14 cellular contexts compared by ENCODE assay signal in the genomic region with DNA sequence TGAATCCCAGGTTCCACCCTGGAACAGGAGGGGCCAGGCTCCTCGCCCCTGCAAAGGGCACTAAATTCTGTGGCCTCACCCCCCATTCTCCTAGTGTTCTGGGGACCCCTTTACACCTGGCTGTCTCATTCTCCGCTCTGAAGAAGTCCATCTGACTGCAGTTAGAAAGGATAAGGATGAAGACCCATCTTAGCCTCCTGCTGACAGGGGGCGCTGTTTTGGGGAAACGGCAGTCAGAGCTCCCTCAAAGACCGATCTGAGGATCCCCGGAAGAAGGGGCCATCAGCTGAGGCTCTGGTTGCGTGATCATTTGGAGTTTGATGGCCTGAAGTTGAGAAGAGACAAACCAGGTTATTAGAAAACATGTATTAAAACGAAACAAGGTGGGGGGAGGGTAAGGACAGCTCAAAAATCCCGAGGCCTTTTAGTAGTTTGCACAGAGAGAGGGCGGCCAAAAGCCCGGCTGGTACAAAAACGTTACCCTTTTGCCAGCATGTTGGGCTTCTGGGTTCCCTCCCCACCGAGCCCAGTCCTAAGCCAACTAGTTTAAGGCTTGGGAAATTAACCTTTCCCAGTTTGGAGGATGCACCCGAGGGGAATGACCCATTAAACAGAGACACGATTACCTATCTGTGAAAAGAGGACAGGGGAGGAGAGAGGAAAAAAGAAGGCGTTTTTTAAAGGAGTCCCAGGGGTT.
DNase-seq lines count a peak whose midpoint lies in the region; ATAC-seq, FAIRE-seq and TF ChIP-seq lines count a peak whose summit lies in the region.
"Had no signal": no experiment of that assay in that cellular context is flagged by ENCODE, and none has a peak within 500 bp of the region (broad histone marks: within the 10 kb centered on the region; RNA-seq: fewer than 3 reads in every experiment).

No MANE protein-coding gene starts in this region.

- intact Hi-C loops in testis (cut with DNase I; ENCODE audit: low total_unique reads) (no loop called here), aorta (cut with DNase I) (no loop called here)

- H3K56ac ChIP-seq in H1 (replicated peaks; ENCODE audit: insufficient read length, low read depth, low read length): no peak overlapping the region

- peaks cover 14 to 28% (median 18%) of the 10 kb centered on the region in 4 experiments for H3K4me1 ChIP-seq in H1 (replicated peaks in 1 of 4; ENCODE audit: control insufficient read depth in 3 of 4, insufficient read depth in 4 of 4, low read length in 3 of 4)
- H3K4me1 ChIP-seq in testis: no peaks in the 10 kb centered on the region
- H3K4me1 ChIP-seq in aorta (ENCODE audit: control insufficient read depth in 1 of 2, insufficient read depth in 2 of 2, low read length in 2 of 2): no peaks in the 10 kb centered on the region

- no peak overlapping the region for H2BK15ac ChIP-seq in H1 (ENCODE audit: low read length)

- H3K36me3 ChIP-seq in H1 (ENCODE audit: control insufficient read depth in 2 of 4, insufficient read depth in 4 of 4, low read length in 3 of 4) (no peaks in the 10 kb centered on the region), testis (ENCODE audit: low read depth, missing control alignments) (no peaks in the 10 kb centered on the region), aorta (ENCODE audit: control insufficient read depth in 1 of 2, insufficient read depth in 2 of 2, low read length in 1 of 2) (no peaks in the 10 kb centered on the region)

- FAIRE-seq in H1 (lab: Jason Lieb, UNC): no peak

- no peak for TF ChIP-seq POLR2A in H1 (IDR thresholded peaks at IDR 0.05; ENCODE audit: control extremely low read depth in 1 of 2, low read depth in 2 of 2, low read length in 2 of 2)
- TF ChIP-seq POLR2A in testis (IDR thresholded peaks at IDR 0.05): no peak

- 62% methylated on average over 16 of the region's 16 CpGs; no CpG with 5 or more reads in 1 of the 2 experiments for WGBS in H1 (ENCODE audit: extremely low coverage in 1 of 2, insufficient coverage in 1 of 2, insufficient read length in 1 of 2, insufficient replicate concordance in 2 of 2, low coverage in 1 of 2, low lambda C conversion rate in 2 of 2, missing lambda C conversion rate in 1 of 2), 2 experiments
- WGBS in testis, 2 donors: 62 to 66% methylated on average over 16 of the region's 16 CpGs
- WGBS in aorta, 2 donors: 74 to 78% methylated on average over 16 of the region's 16 CpGs

- no peak for TF ChIP-seq EP300 in H1 (IDR thresholded peaks at IDR 0.05; ENCODE audit: borderline replicate concordance in 1 of 2, low read depth in 2 of 2, low read length in 2 of 2)

- ATAC-seq in aorta (ENCODE audit: low FRiP score): no peak
- ATAC-seq in GM21360 (IDR thresholded peaks at IDR 0.05; ENCODE audit: unreplicated experiment): no peak
- ATAC-seq: right cardiac atrium had no signal

- peak overlapping the region; percentile 76 for H3K18ac ChIP-seq in H1 (ENCODE audit: extremely low read depth, low read length)

- TF ChIP-seq CTCF in H1 (IDR thresholded peaks at IDR 0.05; ENCODE audit: control extremely low read depth in 1 of 3, insufficient read depth in 1 of 3, low read depth in 1 of 3, low read length in 3 of 3): peak; percentile 58 to 82 (median 65)
- TF ChIP-seq CTCF in testis (IDR thresholded peaks at IDR 0.05): peak in 2 of 3 experiments; percentile 13 to 24

- H3K27me3 ChIP-seq in H1 (replicated peaks in 1 of 4; ENCODE audit: control insufficient read depth in 3 of 4, extremely low read depth in 1 of 4, insufficient read depth in 3 of 4, low read length in 3 of 4): no peaks in the 10 kb centered on the region
- no peaks in the 10 kb centered on the region for H3K27me3 ChIP-seq in testis
- H3K27me3 ChIP-seq in aorta (ENCODE audit: control insufficient read depth in 1 of 2, insufficient read depth in 2 of 2, low read length in 1 of 2): no peaks in the 10 kb centered on the region

- TF ChIP-seq RAD21 in H1 (IDR thresholded peaks at IDR 0.05 in 1 of 2, conservative IDR thresholded peaks at IDR 0.05 in 1 of 2; ENCODE audit: low read depth in 2 of 2, low read length in 2 of 2): peak; percentile 21 to 63; a peak in 3 of 4 replicates

- H4K20me1 ChIP-seq in H1 (replicated peaks in 1 of 2; ENCODE audit: control insufficient read depth in 1 of 2, insufficient read depth in 2 of 2, low read length in 2 of 2): no peaks in the 10 kb centered on the region

- peak; percentile 23 for DNase-seq in stimulated activated CD4-positive, alpha-beta T cell treated with anti-CD3 and anti-CD28 coated beads, Interleukin-15, amount 100 ng/mL, for 24 hours
- no peak for DNase-seq in stimulated activated CD4-positive, alpha-beta T cell treated with anti-CD3 and anti-CD28 coated beads, Interleukin-12 subunit alpha, Interleukin-12 subunit beta, amount 100 ng/mL, for 4 hours
- DNase-seq in NCI-H1930 (lab: John Stamatoyannopoulos, UW) (peak; percentile 71 to 74), H1 (ENCODE audit: low read depth in 1 of 2, low spot score in 2 of 2) (peak in 1 of 2 experiments; percentile 86), testis (peak; percentile 50), aorta (no peak), NCI-H1417 treated with DMSO at 0.1 percent for 48 hours (lab: John Stamatoyannopoulos, UW) (no peak)
- DNase-seq: activated gamma-delta T cell; CD8-positive, alpha-beta memory T cell; cortex of kidney; NCI-H1105; right cardiac atrium had no signal

- peak overlapping the region; percentile 24 to 50; a peak in 1 of 4 replicates for H3K4me2 ChIP-seq in H1 (ENCODE audit: insufficient read depth in 1 of 2, low read depth in 2 of 2, low read length in 2 of 2)

- 0 out of 2 replicates have a peak overlapping the region, but pooled peaks have one; percentile 12 for H2AFZ ChIP-seq in H1 (ENCODE audit: low read length)

- peak overlapping the region; percentile 41; the same call in 1 of the 2 replicates for H2AK5ac ChIP-seq in H1 (ENCODE audit: low read depth, low read length)

- H3K79me1 ChIP-seq in H1 (ENCODE audit: low read depth, low read length): no peaks in the 10 kb centered on the region

- POLR2A ChIA-PET in H1 (lab: Charles Lee; ENCODE audit: partially characterized antibody): interaction anchor here (0.7 to 1.5 kb wide), 3 partner anchors 12 to 66 kb away, joined by 3 to 4 read pairs (median 3); no protein-coding TSS in a partner anchor

- peak overlapping the region; percentile 75; the same call in 1 of the 2 replicates for H2BK20ac ChIP-seq in H1 (ENCODE audit: low read length)

- no peak overlapping the region for H4K5ac ChIP-seq in H1 (ENCODE audit: insufficient read length, low read depth, low read length)

- H2BK12ac ChIP-seq in H1 (ENCODE audit: low read depth, low read length): peak overlapping the region; percentile 55; the same call in 1 of the 2 replicates

- no peak overlapping the region for H3K23ac ChIP-seq in H1 (ENCODE audit: insufficient read length)

- no peak overlapping the region for H4K8ac ChIP-seq in H1 (ENCODE audit: extremely low read depth, insufficient read depth, low read length)

- H3K9ac ChIP-seq in H1 (replicated peaks in 1 of 4; ENCODE audit: extremely low read depth in 1 of 4, low read depth in 3 of 4, low read length in 3 of 4): no peak overlapping the region

- CTCF ChIA-PET in H1 (lab: Charles Lee; ENCODE audit: partially characterized antibody): interaction anchor here (0.6 to 6.8 kb wide), 27 partner anchors 9 to 880 kb away, joined by 3 to 67 read pairs (median 4); no protein-coding TSS in a partner anchor

- no peaks in the 10 kb centered on the region for H3K79me2 ChIP-seq in H1 (ENCODE audit: control insufficient read depth in 1 of 2, insufficient read depth in 2 of 2, low read length in 2 of 2)

- H2BK120ac ChIP-seq in H1 (replicated peaks; ENCODE audit: low read depth, low read length): peak overlapping the region; percentile 59

- H3K4ac ChIP-seq in H1 (replicated peaks; ENCODE audit: insufficient read length, low read depth, low read length): no peak overlapping the region

- H4K91ac ChIP-seq in H1 (replicated peaks; ENCODE audit: insufficient read length, low read length): peak overlapping the region; percentile 16

- H3K14ac ChIP-seq in H1 (ENCODE audit: insufficient read length): no peak overlapping the region

- H3K23me2 ChIP-seq in H1 (ENCODE audit: low read depth, low read length): no peaks in the 10 kb centered on the region; the same call in 1 of the 2 replicates

- no peak overlapping the region for H3K27ac ChIP-seq in H1 (ENCODE audit: low read depth, low read length)
- H3K27ac ChIP-seq in testis: no peak overlapping the region
- no peak overlapping the region for H3K27ac ChIP-seq in aorta (ENCODE audit: low read depth in 1 of 2, low read length in 2 of 2)
- H3K27ac ChIP-seq: VCaP had no signal

- no peaks in the 10 kb centered on the region for H3K9me3 ChIP-seq in H1 (ENCODE audit: insufficient read depth in 2 of 2, low read depth in 1 of 2, low read length in 1 of 2)
- H3K9me3 ChIP-seq in testis: no peaks in the 10 kb centered on the region
- H3K9me3 ChIP-seq in aorta (ENCODE audit: control insufficient read depth, low read length): peaks cover 1% of the 10 kb centered on the region

- peak overlapping the region; percentile 38; the same call in 1 of the 2 replicates for H2BK5ac ChIP-seq in H1 (ENCODE audit: low read depth, low read length)

- H3K4me3 ChIP-seq in H1 (ENCODE audit: extremely low read depth in 1 of 4, insufficient read depth in 2 of 4, low read depth in 3 of 4, low read length in 4 of 4) (no peak overlapping the region), testis (peak overlapping the region in 1 of 2 donors; percentile 38), aorta (ENCODE audit: low read length in 2 of 2) (no peak overlapping the region)

TF ChIP-seq in H1, 55 proteins besides CTCF, POLR2A, EP300 and RAD21 (continues in another document):
- TF ChIP-seq CTBP2 (IDR thresholded peaks at IDR 0.05; ENCODE audit: borderline replicate concordance, insufficient read depth, insufficient read length, low read length) (no peak), RNF2 (IDR thresholded peaks at IDR 0.05; ENCODE audit: borderline replicate concordance, low read depth, low read length, missing control alignments, poor library complexity, severe bottlenecking) (no peak), CHD1 (IDR thresholded peaks at IDR 0.05; ENCODE audit: low read depth, low read length) (no peak), EZH2 (IDR thresholded peaks at IDR 0.05; ENCODE audit: low read depth, low read length, severe bottlenecking) (no peak), RBBP5 (IDR thresholded peaks at IDR 0.05; ENCODE audit: borderline replicate concordance, low read depth, low read length) (no peak), SIX5 (IDR thresholded peaks at IDR 0.05; ENCODE audit: low read depth, low read length) (no peak)
- TF ChIP-seq, protein P1, sequence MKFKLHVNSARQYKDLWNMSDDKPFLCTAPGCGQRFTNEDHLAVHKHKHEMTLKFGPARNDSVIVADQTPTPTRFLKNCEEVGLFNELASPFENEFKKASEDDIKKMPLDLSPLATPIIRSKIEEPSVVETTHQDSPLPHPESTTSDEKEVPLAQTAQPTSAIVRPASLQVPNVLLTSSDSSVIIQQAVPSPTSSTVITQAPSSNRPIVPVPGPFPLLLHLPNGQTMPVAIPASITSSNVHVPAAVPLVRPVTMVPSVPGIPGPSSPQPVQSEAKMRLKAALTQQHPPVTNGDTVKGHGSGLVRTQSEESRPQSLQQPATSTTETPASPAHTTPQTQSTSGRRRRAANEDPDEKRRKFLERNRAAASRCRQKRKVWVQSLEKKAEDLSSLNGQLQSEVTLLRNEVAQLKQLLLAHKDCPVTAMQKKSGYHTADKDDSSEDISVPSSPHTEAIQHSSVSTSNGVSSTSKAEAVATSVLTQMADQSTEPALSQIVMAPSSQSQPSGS (IDR thresholded peaks at IDR 0.05; ENCODE audit: low read length): no peak

Comparison
In these comparisons a context has a peak if more than half of its experiments do, and no peak if none do; other contexts are left out.
1. DNase-seq: peak in stimulated activated CD4-positive, alpha-beta T cell treated with anti-CD3 and anti-CD28 coated beads, Interleukin-15, amount 100 ng/mL, for 24 hours (single experiment), NCI-H1930 (2 of 2) and testis (single experiment); none in stimulated activated CD4-positive, alpha-beta T cell treated with anti-CD3 and anti-CD28 coated beads, Interleukin-12 subunit alpha, Interleukin-12 subunit beta, amount 100 ng/mL, for 4 hours (single experiment), aorta (0 of 2) and NCI-H1417 treated with DMSO at 0.1 percent for 48 hours (single experiment).